ENCODE assay signal across 8 cellular contexts in the genomic region with DNA sequence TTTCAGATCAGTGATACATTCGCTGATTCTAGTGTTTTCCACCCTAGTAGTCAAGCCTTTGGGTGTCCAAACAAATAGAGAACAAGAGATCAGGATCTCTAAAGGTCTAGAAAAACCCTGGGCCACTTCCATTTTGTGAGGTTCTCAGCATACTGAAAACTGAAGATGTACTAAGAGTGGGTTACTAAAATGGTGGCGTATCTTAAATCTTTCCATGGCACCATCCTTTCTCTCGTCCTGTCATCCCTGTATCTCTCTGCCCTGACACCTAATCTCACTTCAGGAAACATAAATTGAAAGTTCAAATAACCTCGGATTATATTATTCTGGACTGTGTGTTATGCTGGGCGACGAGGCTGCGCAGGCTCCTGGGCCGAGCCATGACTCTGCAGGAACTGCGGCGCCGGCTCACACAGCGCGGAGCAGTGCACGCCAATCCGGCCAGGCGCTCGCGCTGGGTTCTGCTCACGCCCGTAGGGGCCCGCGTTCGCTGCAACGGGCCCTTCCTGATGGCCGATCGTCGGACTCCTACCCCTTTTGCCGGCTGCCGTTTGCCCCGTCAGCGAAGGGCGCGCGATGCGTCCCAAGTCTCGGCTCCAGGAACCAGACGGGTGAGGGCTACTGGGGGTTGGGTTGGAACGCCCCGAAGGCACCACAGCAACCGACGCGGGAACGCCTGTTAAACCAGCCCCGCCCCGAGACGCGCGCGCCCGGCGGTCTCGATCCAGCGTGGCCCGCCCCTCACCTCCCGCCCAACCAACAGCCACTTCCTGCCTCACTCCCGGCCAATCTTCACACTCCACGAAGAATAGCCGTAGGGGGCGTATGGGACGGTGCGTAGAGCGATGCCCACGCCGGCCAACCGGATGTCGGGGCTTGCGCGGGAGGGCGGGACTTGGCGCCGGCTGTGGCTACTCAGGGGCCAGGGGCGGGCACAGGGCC. TPM values are rescaled to one million over a fixed set of nuclear protein-coding genes. Genes with fewer than 3 reads are reported as not detected.
DNase-seq lines count a peak whose midpoint lies in the region; ATAC-seq and TF ChIP-seq lines count a peak whose summit lies in the region.

No MANE protein-coding gene starts in this region.

- peaks cover 58% of the 10 kb centered on the region for H3K4me1 Mint-ChIP-seq in nephron progenitor cell
- peaks cover 44% of the 10 kb centered on the region for H3K4me1 Mint-ChIP-seq in stimulated activated naive CD8-positive, alpha-beta T cell treated with anti-CD3 and anti-CD28 coated beads, Interleukin-15, Interleukin-2, amounts not matched to agents 100 ng/mL and 50 ng/mL, for 24 hours (ENCODE audit: low read depth)

- peaks cover 31% of the 10 kb centered on the region for H3K36me3 Mint-ChIP-seq in nephron progenitor cell (ENCODE audit: low read depth)
- H3K36me3 Mint-ChIP-seq in stimulated activated naive CD8-positive, alpha-beta T cell treated with anti-CD3 and anti-CD28 coated beads, Interleukin-15, Interleukin-2, amounts not matched to agents 100 ng/mL and 50 ng/mL, for 24 hours (ENCODE audit: low read depth) = peaks cover 29% of the 10 kb centered on the region

- peaks cover 19% of the 10 kb centered on the region for H4K20me1 ChIP-seq in Loucy (ENCODE audit: insufficient read depth, low read length, poor library complexity, severe bottlenecking)

- no peaks in the 10 kb centered on the region for H3K9me3 ChIP-seq in Loucy (ENCODE audit: insufficient read depth, low read depth, low read length)
- no peaks in the 10 kb centered on the region for H3K9me3 ChIP-seq in RWPE2 (ENCODE audit: severe bottlenecking)

- no peaks in the 10 kb centered on the region for H3K27me3 Mint-ChIP-seq in nephron progenitor cell (ENCODE audit: low read depth, poor library complexity)
- no peaks in the 10 kb centered on the region for H3K27me3 Mint-ChIP-seq in stimulated activated naive CD8-positive, alpha-beta T cell treated with anti-CD3 and anti-CD28 coated beads, Interleukin-15, Interleukin-2, amounts not matched to agents 100 ng/mL and 50 ng/mL, for 24 hours

- no peaks in the 10 kb centered on the region for H3F3A ChIP-seq in Loucy (ENCODE audit: low read depth)

- H3K9me2 ChIP-seq in Loucy (replicated peaks; ENCODE audit: low read depth, low read length) = no peaks in the 10 kb centered on the region

- peak; percentile 87 for ATAC-seq in RWPE2 (ENCODE audit: low read depth)

- TF ChIP-seq CTCF in Loucy (conservative IDR thresholded peaks at IDR 0.05; ENCODE audit: low read length) = no peak
- no peak for TF ChIP-seq CTCF in RWPE2 (IDR thresholded peaks at IDR 0.05; ENCODE audit: poor library complexity, severe bottlenecking)
- TF ChIP-seq CTCF in nephron progenitor cell (IDR thresholded peaks at IDR 0.05) = no peak

- H3K36me3 ChIP-seq in H7 (replicated peaks; ENCODE audit: control insufficient read depth, insufficient read depth, low read length) (peaks cover 3% of the 10 kb centered on the region), Loucy (ENCODE audit: insufficient read depth, low read length) (no peaks in the 10 kb centered on the region), RWPE2 (ENCODE audit: low read depth) (peaks cover 38% of the 10 kb centered on the region)

- H3K4me1 ChIP-seq in Loucy (ENCODE audit: insufficient read depth, low read length, poor library complexity, severe bottlenecking) (peaks cover 8% of the 10 kb centered on the region), RWPE2 (ENCODE audit: insufficient read depth, poor library complexity, severe bottlenecking) (peaks cover 10% of the 10 kb centered on the region)

- DNase-seq in ELR (ENCODE audit: low read depth) = peak; percentile 100
- peak; percentile 100 for DNase-seq in H7
- DNase-seq in RWPE2 (ENCODE audit: low spot score) = peak; percentile 100
- peak; percentile 99 for DNase-seq in activated gamma-delta T cell (lab: John Stamatoyannopoulos, UW)
- peak; percentile 99 for DNase-seq in fibroblast of the conjunctiva (ENCODE audit: low read depth)
- peak; percentile 99 for DNase-seq in nephron progenitor cell

- peak overlapping the region; percentile 99 for H3K27ac Mint-ChIP-seq in nephron progenitor cell
- peak overlapping the region; percentile 100 for H3K27ac Mint-ChIP-seq in stimulated activated naive CD8-positive, alpha-beta T cell treated with anti-CD3 and anti-CD28 coated beads, Interleukin-15, Interleukin-2, amounts not matched to agents 100 ng/mL and 50 ng/mL, for 24 hours

- peak overlapping the region; percentile 98 for H3K4me3 Mint-ChIP-seq in nephron progenitor cell
- H3K4me3 Mint-ChIP-seq in stimulated activated naive CD8-positive, alpha-beta T cell treated with anti-CD3 and anti-CD28 coated beads, Interleukin-15, Interleukin-2, amounts not matched to agents 100 ng/mL and 50 ng/mL, for 24 hours = peak overlapping the region; percentile 98

- H3K4me2 ChIP-seq in Loucy (ENCODE audit: low read depth, low read length, poor library complexity, severe bottlenecking) = peak overlapping the region; percentile 61

- peaks cover 51% of the 10 kb centered on the region for H3K79me2 ChIP-seq in Loucy (ENCODE audit: insufficient read depth, low read length)

- H3K9ac ChIP-seq in Loucy (ENCODE audit: low read depth, low read length, poor library complexity, severe bottlenecking) = peak overlapping the region; percentile 96

- H3K27ac ChIP-seq in RWPE2 (ENCODE audit: poor library complexity, severe bottlenecking) = peak overlapping the region; percentile 71

- H3K27me3 ChIP-seq in H7 (ENCODE audit: control insufficient read depth, insufficient read depth, low read length) (no peaks in the 10 kb centered on the region), Loucy (ENCODE audit: insufficient read depth, low read length, poor library complexity, severe bottlenecking) (no peaks in the 10 kb centered on the region), RWPE2 (ENCODE audit: insufficient read depth, poor library complexity, severe bottlenecking) (no peaks in the 10 kb centered on the region)

- H2AFZ ChIP-seq in Loucy (ENCODE audit: low read length) = peak overlapping the region; percentile 88

- H3K9me3 Mint-ChIP-seq in nephron progenitor cell = peaks cover 10% of the 10 kb centered on the region
- no peaks in the 10 kb centered on the region for H3K9me3 Mint-ChIP-seq in stimulated activated naive CD8-positive, alpha-beta T cell treated with anti-CD3 and anti-CD28 coated beads, Interleukin-15, Interleukin-2, amounts not matched to agents 100 ng/mL and 50 ng/mL, for 24 hours

- H3K4me3 ChIP-seq in H7 (ENCODE audit: insufficient read depth, low read depth, low read length) (peak overlapping the region; percentile 96), Loucy (ENCODE audit: low read length, poor library complexity, severe bottlenecking) (peak overlapping the region; percentile 81), RWPE2 (ENCODE audit: severe bottlenecking) (peak overlapping the region; percentile 94)

RNA-seq across cellular contexts. Expression of a gene that starts 0.5 kb away (rescaled TPM):
- total RNA-seq in H7 (2014; rRNA removed; shearing (Covaris generic)) = 263 and 304 TPM in 2 replicates

RNA-seq across cellular contexts. Expression of a gene that starts 17.4 kb away (rescaled TPM):
- 0.44 TPM in 1 of 2 replicates, not detected in the other for total RNA-seq in H7 (2014; rRNA removed; shearing (Covaris generic))

RNA-seq across cellular contexts. Expression of a gene that starts 34.4 kb away (rescaled TPM):
- total RNA-seq in H7 (2014; rRNA removed; shearing (Covaris generic)) = 21.5 and 22.3 TPM in 2 replicates

Comparison
In these comparisons a context has a peak if more than half of its experiments do, and no peak if none do; other contexts are left out.
1. Peak in every context shown above with its lines: DNase-seq, ATAC-seq, H3K4me3 ChIP-seq and H3K27ac ChIP-seq.